Comparison of ENCODE assay signal across 1 cellular context in the genomic region with DNA sequence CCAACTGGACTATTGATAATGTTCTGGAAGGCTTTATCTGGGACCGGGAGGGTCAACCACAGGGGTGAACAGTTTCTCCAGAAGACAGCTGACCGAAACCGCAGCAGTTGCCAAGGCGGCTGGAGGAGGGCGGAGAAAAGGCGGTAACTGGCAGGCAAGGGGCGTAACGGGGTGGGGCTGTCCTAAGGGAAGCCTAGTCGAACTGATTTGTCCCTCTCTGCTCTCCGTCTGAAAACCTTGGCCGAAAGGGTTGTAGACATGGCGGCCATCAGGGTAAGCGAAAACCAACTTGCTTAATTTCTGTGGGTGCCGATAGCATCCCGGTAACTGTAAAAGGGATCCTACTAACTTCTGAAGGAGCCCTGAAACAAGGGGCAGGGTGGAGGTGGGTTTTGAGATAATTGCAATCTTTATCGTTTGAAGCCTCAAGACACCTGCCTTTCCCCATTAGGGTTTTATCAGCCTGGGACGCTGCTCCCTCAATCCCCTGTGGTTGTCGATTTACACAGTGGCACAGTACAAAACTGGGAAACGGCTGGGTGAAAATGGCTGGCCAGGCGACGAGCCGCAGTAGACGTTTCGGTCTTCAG.
TF ChIP-seq lines count a peak whose summit lies in the region.

A gene with protein sequence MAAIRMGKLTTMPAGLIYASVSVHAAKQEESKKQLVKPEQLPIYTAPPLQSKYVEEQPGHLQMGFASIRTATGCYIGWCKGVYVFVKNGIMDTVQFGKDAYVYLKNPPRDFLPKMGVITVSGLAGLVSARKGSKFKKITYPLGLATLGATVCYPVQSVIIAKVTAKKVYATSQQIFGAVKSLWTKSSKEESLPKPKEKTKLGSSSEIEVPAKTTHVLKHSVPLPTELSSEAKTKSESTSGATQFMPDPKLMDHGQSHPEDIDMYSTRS (plus strand): TSS at position 223 of the 590 bp plus-strand sequence. CDS start 36 bp downstream, at position 259.

TF ChIP-seq in HepG2, 621 proteins besides CTCF, POLR2A, EP300 and RAD21 (continued from another document and continues in another):
- TF ChIP-seq, protein P1, sequence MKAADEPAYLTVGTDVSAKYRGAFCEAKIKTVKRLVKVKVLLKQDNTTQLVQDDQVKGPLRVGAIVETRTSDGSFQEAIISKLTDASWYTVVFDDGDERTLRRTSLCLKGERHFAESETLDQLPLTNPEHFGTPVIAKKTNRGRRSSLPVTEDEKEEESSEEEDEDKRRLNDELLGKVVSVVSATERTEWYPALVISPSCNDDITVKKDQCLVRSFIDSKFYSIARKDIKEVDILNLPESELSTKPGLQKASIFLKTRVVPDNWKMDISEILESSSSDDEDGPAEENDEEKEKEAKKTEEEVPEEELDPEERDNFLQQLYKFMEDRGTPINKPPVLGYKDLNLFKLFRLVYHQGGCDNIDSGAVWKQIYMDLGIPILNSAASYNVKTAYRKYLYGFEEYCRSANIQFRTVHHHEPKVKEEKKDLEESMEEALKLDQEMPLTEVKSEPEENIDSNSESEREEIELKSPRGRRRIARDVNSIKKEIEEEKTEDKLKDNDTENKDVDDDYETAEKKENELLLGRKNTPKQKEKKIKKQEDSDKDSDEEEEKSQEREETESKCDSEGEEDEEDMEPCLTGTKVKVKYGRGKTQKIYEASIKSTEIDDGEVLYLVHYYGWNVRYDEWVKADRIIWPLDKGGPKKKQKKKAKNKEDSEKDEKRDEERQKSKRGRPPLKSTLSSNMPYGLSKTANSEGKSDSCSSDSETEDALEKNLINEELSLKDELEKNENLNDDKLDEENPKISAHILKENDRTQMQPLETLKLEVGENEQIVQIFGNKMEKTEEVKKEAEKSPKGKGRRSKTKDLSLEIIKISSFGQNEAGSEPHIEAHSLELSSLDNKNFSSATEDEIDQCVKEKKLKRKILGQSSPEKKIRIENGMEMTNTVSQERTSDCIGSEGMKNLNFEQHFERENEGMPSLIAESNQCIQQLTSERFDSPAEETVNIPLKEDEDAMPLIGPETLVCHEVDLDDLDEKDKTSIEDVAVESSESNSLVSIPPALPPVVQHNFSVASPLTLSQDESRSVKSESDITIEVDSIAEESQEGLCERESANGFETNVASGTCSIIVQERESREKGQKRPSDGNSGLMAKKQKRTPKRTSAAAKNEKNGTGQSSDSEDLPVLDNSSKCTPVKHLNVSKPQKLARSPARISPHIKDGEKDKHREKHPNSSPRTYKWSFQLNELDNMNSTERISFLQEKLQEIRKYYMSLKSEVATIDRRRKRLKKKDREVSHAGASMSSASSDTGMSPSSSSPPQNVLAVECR (CRISPR knock-in tag; IDR thresholded peaks at IDR 0.05; ENCODE audit: borderline replicate concordance) = peak; percentile 31; the same call in 1 of the 2 replicates
- TF ChIP-seq ZMAT3 (CRISPR knock-in tag; conservative IDR thresholded peaks at IDR 0.05) (no peak), THAP11 (CRISPR knock-in tag; IDR thresholded peaks at IDR 0.05) (peak; percentile 77), GATAD2A (CRISPR knock-in tag; IDR thresholded peaks at IDR 0.05) (peak; percentile 42), ETV6 (CRISPR knock-in tag; conservative IDR thresholded peaks at IDR 0.05) (no peak), ZNF652 (CRISPR knock-in tag; IDR thresholded peaks at IDR 0.05; ENCODE audit: borderline replicate concordance, low read depth) (no peak), HIVEP1 (CRISPR knock-in tag; IDR thresholded peaks at IDR 0.05) (no peak), CAMTA2 (CRISPR knock-in tag; IDR thresholded peaks at IDR 0.05; ENCODE audit: borderline replicate concordance) (no peak), PHF21A (CRISPR knock-in tag; IDR thresholded peaks at IDR 0.05) (no peak), ESRRA (CRISPR knock-in tag; IDR thresholded peaks at IDR 0.05; ENCODE audit: low read depth) (no peak), NFYB (CRISPR knock-in tag; IDR thresholded peaks at IDR 0.05) (no peak), ISL2 (CRISPR knock-in tag; IDR thresholded peaks at IDR 0.05) (no peak), RFXANK (CRISPR knock-in tag; IDR thresholded peaks at IDR 0.05) (no peak), ZIK1 (CRISPR knock-in tag; IDR thresholded peaks at IDR 0.05; ENCODE audit: borderline replicate concordance, low read depth) (no peak), MXI1 (IDR thresholded peaks at IDR 0.05; ENCODE audit: borderline replicate concordance, low read depth, low read length) (no peak), ZNF619 (CRISPR knock-in tag; IDR thresholded peaks at IDR 0.05) (no peak), ARNT (IDR thresholded peaks at IDR 0.05) (no peak), TMF1 (CRISPR knock-in tag; IDR thresholded peaks at IDR 0.05; ENCODE audit: low read depth) (no peak), ADNP (CRISPR knock-in tag; IDR thresholded peaks at IDR 0.05) (no peak), NFIB (CRISPR knock-in tag; IDR thresholded peaks at IDR 0.05; ENCODE audit: borderline replicate concordance) (no peak), TCF12 (IDR thresholded peaks at IDR 0.05) (no peak), TCF12 (CRISPR knock-in tag; IDR thresholded peaks at IDR 0.05) (no peak), RBFOX2 (IDR thresholded peaks at IDR 0.05; ENCODE audit: low read depth, low read length) (no peak), TAF1 (CRISPR knock-in tag; IDR thresholded peaks at IDR 0.05) (peak; percentile 37; the same call in 1 of the 2 replicates), ZZZ3 (CRISPR knock-in tag; IDR thresholded peaks at IDR 0.05; ENCODE audit: borderline replicate concordance) (no peak), ZBTB7B (CRISPR knock-in tag; IDR thresholded peaks at IDR 0.05) (no peak), PRPF4 (IDR thresholded peaks at IDR 0.05; ENCODE audit: low read depth, low read length, poor library complexity, severe bottlenecking) (no peak), RFX1 (IDR thresholded peaks at IDR 0.05) (no peak), ZNF432 (CRISPR knock-in tag; IDR thresholded peaks at IDR 0.05; ENCODE audit: borderline replicate concordance) (no peak)
- TF ChIP-seq, protein P2, sequence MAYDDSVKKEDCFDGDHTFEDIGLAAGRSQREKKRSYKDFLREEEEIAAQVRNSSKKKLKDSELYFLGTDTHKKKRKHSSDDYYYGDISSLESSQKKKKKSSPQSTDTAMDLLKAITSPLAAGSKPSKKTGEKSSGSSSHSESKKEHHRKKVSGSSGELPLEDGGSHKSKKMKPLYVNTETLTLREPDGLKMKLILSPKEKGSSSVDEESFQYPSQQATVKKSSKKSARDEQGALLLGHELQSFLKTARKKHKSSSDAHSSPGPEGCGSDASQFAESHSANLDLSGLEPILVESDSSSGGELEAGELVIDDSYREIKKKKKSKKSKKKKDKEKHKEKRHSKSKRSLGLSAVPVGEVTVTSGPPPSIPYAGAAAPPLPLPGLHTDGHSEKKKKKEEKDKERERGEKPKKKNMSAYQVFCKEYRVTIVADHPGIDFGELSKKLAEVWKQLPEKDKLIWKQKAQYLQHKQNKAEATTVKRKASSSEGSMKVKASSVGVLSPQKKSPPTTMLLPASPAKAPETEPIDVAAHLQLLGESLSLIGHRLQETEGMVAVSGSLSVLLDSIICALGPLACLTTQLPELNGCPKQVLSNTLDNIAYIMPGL (CRISPR knock-in tag; IDR thresholded peaks at IDR 0.05; ENCODE audit: borderline replicate concordance in 1 of 2, low read depth in 1 of 2) = 0 out of 4 replicates have a peak, but pooled peaks of 1 of the 2 experiments have one; percentile 26
- TF ChIP-seq, protein P3, sequence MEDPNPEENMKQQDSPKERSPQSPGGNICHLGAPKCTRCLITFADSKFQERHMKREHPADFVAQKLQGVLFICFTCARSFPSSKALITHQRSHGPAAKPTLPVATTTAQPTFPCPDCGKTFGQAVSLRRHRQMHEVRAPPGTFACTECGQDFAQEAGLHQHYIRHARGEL (CRISPR knock-in tag; IDR thresholded peaks at IDR 0.05) = no peak
- TF ChIP-seq, protein P4, sequence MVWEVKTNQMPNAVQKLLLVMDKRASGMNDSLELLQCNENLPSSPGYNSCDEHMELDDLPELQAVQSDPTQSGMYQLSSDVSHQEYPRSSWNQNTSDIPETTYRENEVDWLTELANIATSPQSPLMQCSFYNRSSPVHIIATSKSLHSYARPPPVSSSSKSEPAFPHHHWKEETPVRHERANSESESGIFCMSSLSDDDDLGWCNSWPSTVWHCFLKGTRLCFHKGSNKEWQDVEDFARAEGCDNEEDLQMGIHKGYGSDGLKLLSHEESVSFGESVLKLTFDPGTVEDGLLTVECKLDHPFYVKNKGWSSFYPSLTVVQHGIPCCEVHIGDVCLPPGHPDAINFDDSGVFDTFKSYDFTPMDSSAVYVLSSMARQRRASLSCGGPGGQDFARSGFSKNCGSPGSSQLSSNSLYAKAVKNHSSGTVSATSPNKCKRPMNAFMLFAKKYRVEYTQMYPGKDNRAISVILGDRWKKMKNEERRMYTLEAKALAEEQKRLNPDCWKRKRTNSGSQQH (CRISPR knock-in tag; IDR thresholded peaks at IDR 0.05; ENCODE audit: low read depth) = peak; percentile 58; the same call in 1 of the 2 replicates
- TF ChIP-seq, protein P5, sequence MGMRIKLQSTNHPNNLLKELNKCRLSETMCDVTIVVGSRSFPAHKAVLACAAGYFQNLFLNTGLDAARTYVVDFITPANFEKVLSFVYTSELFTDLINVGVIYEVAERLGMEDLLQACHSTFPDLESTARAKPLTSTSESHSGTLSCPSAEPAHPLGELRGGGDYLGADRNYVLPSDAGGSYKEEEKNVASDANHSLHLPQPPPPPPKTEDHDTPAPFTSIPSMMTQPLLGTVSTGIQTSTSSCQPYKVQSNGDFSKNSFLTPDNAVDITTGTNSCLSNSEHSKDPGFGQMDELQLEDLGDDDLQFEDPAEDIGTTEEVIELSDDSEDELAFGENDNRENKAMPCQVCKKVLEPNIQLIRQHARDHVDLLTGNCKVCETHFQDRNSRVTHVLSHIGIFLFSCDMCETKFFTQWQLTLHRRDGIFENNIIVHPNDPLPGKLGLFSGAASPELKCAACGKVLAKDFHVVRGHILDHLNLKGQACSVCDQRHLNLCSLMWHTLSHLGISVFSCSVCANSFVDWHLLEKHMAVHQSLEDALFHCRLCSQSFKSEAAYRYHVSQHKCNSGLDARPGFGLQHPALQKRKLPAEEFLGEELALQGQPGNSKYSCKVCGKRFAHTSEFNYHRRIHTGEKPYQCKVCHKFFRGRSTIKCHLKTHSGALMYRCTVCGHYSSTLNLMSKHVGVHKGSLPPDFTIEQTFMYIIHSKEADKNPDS (CRISPR knock-in tag; IDR thresholded peaks at IDR 0.05) = no peak
- TF ChIP-seq, protein P6, sequence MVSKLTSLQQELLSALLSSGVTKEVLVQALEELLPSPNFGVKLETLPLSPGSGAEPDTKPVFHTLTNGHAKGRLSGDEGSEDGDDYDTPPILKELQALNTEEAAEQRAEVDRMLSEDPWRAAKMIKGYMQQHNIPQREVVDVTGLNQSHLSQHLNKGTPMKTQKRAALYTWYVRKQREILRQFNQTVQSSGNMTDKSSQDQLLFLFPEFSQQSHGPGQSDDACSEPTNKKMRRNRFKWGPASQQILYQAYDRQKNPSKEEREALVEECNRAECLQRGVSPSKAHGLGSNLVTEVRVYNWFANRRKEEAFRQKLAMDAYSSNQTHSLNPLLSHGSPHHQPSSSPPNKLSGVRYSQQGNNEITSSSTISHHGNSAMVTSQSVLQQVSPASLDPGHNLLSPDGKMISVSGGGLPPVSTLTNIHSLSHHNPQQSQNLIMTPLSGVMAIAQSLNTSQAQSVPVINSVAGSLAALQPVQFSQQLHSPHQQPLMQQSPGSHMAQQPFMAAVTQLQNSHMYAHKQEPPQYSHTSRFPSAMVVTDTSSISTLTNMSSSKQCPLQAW (CRISPR knock-in tag; IDR thresholded peaks at IDR 0.05) = no peak
- TF ChIP-seq, protein P7, sequence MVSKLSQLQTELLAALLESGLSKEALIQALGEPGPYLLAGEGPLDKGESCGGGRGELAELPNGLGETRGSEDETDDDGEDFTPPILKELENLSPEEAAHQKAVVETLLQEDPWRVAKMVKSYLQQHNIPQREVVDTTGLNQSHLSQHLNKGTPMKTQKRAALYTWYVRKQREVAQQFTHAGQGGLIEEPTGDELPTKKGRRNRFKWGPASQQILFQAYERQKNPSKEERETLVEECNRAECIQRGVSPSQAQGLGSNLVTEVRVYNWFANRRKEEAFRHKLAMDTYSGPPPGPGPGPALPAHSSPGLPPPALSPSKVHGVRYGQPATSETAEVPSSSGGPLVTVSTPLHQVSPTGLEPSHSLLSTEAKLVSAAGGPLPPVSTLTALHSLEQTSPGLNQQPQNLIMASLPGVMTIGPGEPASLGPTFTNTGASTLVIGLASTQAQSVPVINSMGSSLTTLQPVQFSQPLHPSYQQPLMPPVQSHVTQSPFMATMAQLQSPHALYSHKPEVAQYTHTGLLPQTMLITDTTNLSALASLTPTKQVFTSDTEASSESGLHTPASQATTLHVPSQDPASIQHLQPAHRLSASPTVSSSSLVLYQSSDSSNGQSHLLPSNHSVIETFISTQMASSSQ (IDR thresholded peaks at IDR 0.05; ENCODE audit: low read depth) = no peak
- TF ChIP-seq, protein P7 (CRISPR knock-in tag; IDR thresholded peaks at IDR 0.05; ENCODE audit: borderline replicate concordance) = no peak
- TF ChIP-seq, protein P8, sequence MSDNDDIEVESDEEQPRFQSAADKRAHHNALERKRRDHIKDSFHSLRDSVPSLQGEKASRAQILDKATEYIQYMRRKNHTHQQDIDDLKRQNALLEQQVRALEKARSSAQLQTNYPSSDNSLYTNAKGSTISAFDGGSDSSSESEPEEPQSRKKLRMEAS (IDR thresholded peaks at IDR 0.05) = 0 out of 2 replicates have a peak, but pooled peaks have one; percentile 20
- TF ChIP-seq, protein P9, sequence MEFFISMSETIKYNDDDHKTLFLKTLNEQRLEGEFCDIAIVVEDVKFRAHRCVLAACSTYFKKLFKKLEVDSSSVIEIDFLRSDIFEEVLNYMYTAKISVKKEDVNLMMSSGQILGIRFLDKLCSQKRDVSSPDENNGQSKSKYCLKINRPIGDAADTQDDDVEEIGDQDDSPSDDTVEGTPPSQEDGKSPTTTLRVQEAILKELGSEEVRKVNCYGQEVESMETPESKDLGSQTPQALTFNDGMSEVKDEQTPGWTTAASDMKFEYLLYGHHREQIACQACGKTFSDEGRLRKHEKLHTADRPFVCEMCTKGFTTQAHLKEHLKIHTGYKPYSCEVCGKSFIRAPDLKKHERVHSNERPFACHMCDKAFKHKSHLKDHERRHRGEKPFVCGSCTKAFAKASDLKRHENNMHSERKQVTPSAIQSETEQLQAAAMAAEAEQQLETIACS (CRISPR knock-in tag; IDR thresholded peaks at IDR 0.05) = no peak
